8 cellular contexts compared by ENCODE assay signal in genomic region chr16:29594269-29594925, GRCh38.
DNase-seq lines count a peak whose midpoint lies in the region; ATAC-seq and TF ChIP-seq lines count a peak whose summit lies in the region.
"Not testable (repeated sequence)": the region's sequence is repeated elsewhere in the genome, so short reads cannot be mapped to it uniquely, and the experiment has no call there.

No MANE protein-coding gene starts in this region.

- intact Hi-C loops in left cardiac atrium (cut with DNase I): not testable (repeated sequence)

- not testable (repeated sequence) for H3K4ac ChIP-seq in neuronal stem cell (ENCODE audit: low read length)

- whole genome bisulfite sequencing in neuronal stem cell (ENCODE audit: extremely low coverage in 2 of 2, insufficient read length in 2 of 2, insufficient replicate concordance in 1 of 2), 2 donors: no CpG with 5 or more reads among the region's 38 CpGs
- 0% methylated on average over 6 of the region's 38 CpGs for WGBS in tibial nerve, 2 donors

- H3K79me1 ChIP-seq in neuronal stem cell (ENCODE audit: low read depth, low read length): not testable (repeated sequence)

- not testable (repeated sequence) for H4K8ac ChIP-seq in neuronal stem cell (ENCODE audit: low read depth, low read length)

- not testable (repeated sequence) for H4K91ac ChIP-seq in neuronal stem cell (ENCODE audit: low read depth, low read length, poor library complexity)

- not testable (repeated sequence) for H2BK120ac ChIP-seq in neuronal stem cell (ENCODE audit: low read depth, low read length)

- H4K20me1 ChIP-seq in KMS-11 (ENCODE audit: insufficient read depth): peaks cover 15% of the 10 kb centered on the region

- not testable (repeated sequence) for TF ChIP-seq CTCF in GM12875 (IDR thresholded peaks at IDR 0.05; ENCODE audit: borderline replicate concordance, insufficient read depth, low read depth, low read length); KMS-11 (conservative IDR thresholded peaks at IDR 0.05; ENCODE audit: low read depth, low read length); tibial nerve (IDR thresholded peaks at IDR 0.05)

- not testable (repeated sequence) for TF ChIP-seq EP300 in tibial nerve (IDR thresholded peaks at IDR 0.05)

- peaks cover 63% of the 10 kb centered on the region for H3K79me2 ChIP-seq in KMS-11 (ENCODE audit: insufficient read depth, low read depth)

- ATAC-seq in HG02571 (IDR thresholded peaks at IDR 0.05; ENCODE audit: unreplicated experiment) (peak; percentile 49), left cardiac atrium (peak; percentile 77 to 84)

- not testable (repeated sequence) for H2BK12ac ChIP-seq in neuronal stem cell (ENCODE audit: low read length)

- H2AK5ac ChIP-seq in neuronal stem cell (ENCODE audit: low read depth, low read length): not testable (repeated sequence)

- not testable (repeated sequence) for H2BK15ac ChIP-seq in neuronal stem cell (ENCODE audit: low read length)

- H3K27ac ChIP-seq in KMS-11: not testable (repeated sequence)
- H3K27ac ChIP-seq in neuronal stem cell (replicated peaks; ENCODE audit: low read length) (peak overlapping the region; percentile 49), tibial nerve (peak overlapping the region in 3 of 4 donors; percentile 89 to 97 (median 91))

- H3K4me1 ChIP-seq in KMS-11 (ENCODE audit: low read depth, poor library complexity, severe bottlenecking): peaks cover 16% of the 10 kb centered on the region
- not testable (repeated sequence) for H3K4me1 ChIP-seq in neuronal stem cell (ENCODE audit: control insufficient read depth in 2 of 2, insufficient read depth in 1 of 2, low read depth in 1 of 2, low read length in 2 of 2); tibial nerve

- not testable (repeated sequence) for H2AFZ ChIP-seq in KMS-11 (ENCODE audit: low read depth)
- peak overlapping the region; percentile 91 for H2AFZ ChIP-seq in neuronal stem cell (ENCODE audit: low read length)

- H3K4me3 ChIP-seq in GM12875 (ENCODE audit: low read depth, low read length): peak overlapping the region; percentile 69
- H3K4me3 ChIP-seq in KMS-11 (IDR thresholded peaks at IDR 0.05; ENCODE audit: insufficient read depth, low read depth, low read length): not testable (repeated sequence)
- H3K4me3 ChIP-seq in neuronal stem cell (ENCODE audit: low read length in 2 of 2): peak overlapping the region; percentile 72 to 86
- peak overlapping the region; percentile 48 to 79 (median 64) for H3K4me3 ChIP-seq in tibial nerve

- not testable (repeated sequence) for H3K9ac ChIP-seq in KMS-11; neuronal stem cell (ENCODE audit: low read depth, low read length, poor library complexity)

- not testable (repeated sequence) for TF ChIP-seq POLR2A in tibial nerve (IDR thresholded peaks at IDR 0.05)

- not testable (repeated sequence) for H3K36me3 ChIP-seq in KMS-11 (ENCODE audit: insufficient read depth); neuronal stem cell (replicated peaks in 1 of 2; ENCODE audit: control insufficient read depth in 2 of 2, insufficient read depth in 2 of 2, low read length in 2 of 2); tibial nerve

- not testable (repeated sequence) for H3K9me3 ChIP-seq in neuronal stem cell (replicated peaks in 1 of 2; ENCODE audit: control insufficient read depth in 2 of 2, insufficient read depth in 1 of 2, low read depth in 1 of 2, low read length in 2 of 2); tibial nerve

- not testable (repeated sequence) for H3K23ac ChIP-seq in neuronal stem cell (ENCODE audit: low read depth, low read length, poor library complexity)

- H3K18ac ChIP-seq in neuronal stem cell (ENCODE audit: low read length): not testable (repeated sequence)

- H3K27me3 ChIP-seq in KMS-11 (ENCODE audit: insufficient read depth, low read depth); neuronal stem cell (ENCODE audit: control insufficient read depth in 3 of 3, insufficient read depth in 3 of 3, low read depth in 1 of 3, low read length in 3 of 3); tibial nerve: not testable (repeated sequence)

- H3K4me2 ChIP-seq in KMS-11 (peak overlapping the region; percentile 44; the same call in 1 of the 2 replicates), neuronal stem cell (ENCODE audit: insufficient read depth, low read length, poor library complexity, severe bottlenecking) (peak overlapping the region; percentile 60)

- DNase-seq in T-helper 1 cell (peak in 4 of 5 donors; percentile 38 to 75 (median 52)), amniotic epithelial cell (ENCODE audit: low read depth) (peak; percentile 65), left cardiac atrium (peak; percentile 64), neuronal stem cell (ENCODE audit: low spot score) (peak; percentile 37), tibial nerve (ENCODE audit: low spot score in 2 of 2) (peak; percentile 31 to 42)

- not testable (repeated sequence) for H2BK5ac ChIP-seq in neuronal stem cell (ENCODE audit: low read length)

- not testable (repeated sequence) for H3K14ac ChIP-seq in neuronal stem cell (ENCODE audit: low read length)
